In genomic region chr14:100145682-100146464, GRCh38 we compare ENCODE assay signal across 16 cellular contexts. TPM values are rescaled to one million over a fixed set of nuclear protein-coding genes. Genes with fewer than 3 reads are reported as not detected.
A peak's percentile ranks its signal among the peaks of the same experiment; 100 is the strongest.
DNase-seq lines count a peak whose midpoint lies in the region; ATAC-seq, FAIRE-seq and TF ChIP-seq lines count a peak whose summit lies in the region.
"Had no signal": no experiment of that assay in that cellular context is flagged by ENCODE, and none has a peak within 500 bp of the region (broad histone marks: within the 10 kb centered on the region; RNA-seq: fewer than 3 reads in every experiment).

No MANE protein-coding gene starts in this region.

- RAD21 ChIA-PET in GM12878 (lab: Charles Lee; ENCODE audit: unreplicated experiment), result no interaction called here

- H3K4me1 ChIP-seq in BLaER1 (peaks cover 79% of the 10 kb centered on the region), DND-41 (ENCODE audit: insufficient read depth, low read length) (peaks cover 22% of the 10 kb centered on the region), GM12878 (ENCODE audit: control insufficient read depth, insufficient read depth, low read length) (no peaks in the 10 kb centered on the region), muscle layer of duodenum (ENCODE audit: control insufficient read depth in 1 of 2, insufficient read depth in 2 of 2, low read length in 2 of 2) (peaks cover 0 to 3% of the 10 kb centered on the region in 2 donors)
- H3K4me1 ChIP-seq: adrenal gland had no signal

- H3K9me3 ChIP-seq in BLaER1 (no peaks in the 10 kb centered on the region), DND-41 (ENCODE audit: insufficient read depth, low read length, severe bottlenecking) (no peaks in the 10 kb centered on the region), GM12878 (replicated peaks; ENCODE audit: control insufficient read depth, insufficient read depth, low read length) (no peaks in the 10 kb centered on the region), muscle layer of duodenum (ENCODE audit: control insufficient read depth in 1 of 2, low read length in 2 of 2) (no peaks in the 10 kb centered on the region)
- H3K9me3 ChIP-seq: adrenal gland, SK-N-SH had no signal

- SMC1A ChIA-PET in GM12878 (lab: Charles Lee; ENCODE audit: uncharacterized antibody, unreplicated experiment), result no interaction called here

- H3K27me3 ChIP-seq in BLaER1 (no peaks in the 10 kb centered on the region), DND-41 (ENCODE audit: insufficient read depth, low read length, poor library complexity) (no peaks in the 10 kb centered on the region), GM12878 (replicated peaks in 1 of 2; ENCODE audit: control insufficient read depth in 2 of 2, insufficient read depth in 2 of 2, low read length in 1 of 2) (no peaks in the 10 kb centered on the region), muscle layer of duodenum (ENCODE audit: low read depth, low read length) (no peaks in the 10 kb centered on the region)
- H3K27me3 ChIP-seq: adrenal gland had no signal

- no peak for TF ChIP-seq RAD21 in GM12878 (IDR thresholded peaks at IDR 0.05; ENCODE audit: insufficient read depth, low read depth, low read length)

- ATAC-seq in DND-41 (ENCODE audit: insufficient read depth, low read depth), result no peak
- ATAC-seq in GM12878, result peak; percentile 7
- no peak for ATAC-seq in esophagus mucosa

- H3K36me3 ChIP-seq in BLaER1, result peaks cover 40% of the 10 kb centered on the region
- H3K36me3 ChIP-seq in DND-41 (ENCODE audit: insufficient read depth, low read length), result peaks cover 57% of the 10 kb centered on the region
- H3K36me3 ChIP-seq in GM12878 (ENCODE audit: control insufficient read depth in 2 of 2, insufficient read depth in 2 of 2, low read length in 1 of 2), result peaks cover 2 to 3% of the 10 kb centered on the region in 2 experiments; a peak in 2 of 4 replicates
- H3K36me3 ChIP-seq in muscle layer of duodenum (ENCODE audit: control insufficient read depth in 1 of 2, insufficient read depth in 2 of 2, low read length in 2 of 2), result peaks cover 0 to 13% of the 10 kb centered on the region in 2 donors
- H3K36me3 ChIP-seq: adrenal gland had no signal

- H3K27ac ChIP-seq in BLaER1, result peak overlapping the region; percentile 78
- H3K27ac ChIP-seq in DND-41 (ENCODE audit: low read length), result peak overlapping the region; percentile 23
- no peak overlapping the region for H3K27ac ChIP-seq in GM12878 (ENCODE audit: control insufficient read depth, insufficient read depth)
- peak overlapping the region; percentile 39 for H3K27ac ChIP-seq in muscle layer of duodenum (ENCODE audit: low read length)
- H3K27ac ChIP-seq: adrenal gland had no signal

- TF ChIP-seq CTCF in DND-41 (IDR thresholded peaks at IDR 0.05; ENCODE audit: borderline replicate concordance, extremely low read depth, low read length, poor library complexity, severe bottlenecking), result no peak
- no peak for TF ChIP-seq CTCF in GM12878 (IDR thresholded peaks at IDR 0.05 in 2 of 3, conservative IDR thresholded peaks at IDR 0.05 in 1 of 3; ENCODE audit: control insufficient read depth in 2 of 3, extremely low read depth in 1 of 3, insufficient read depth in 1 of 3, low read depth in 3 of 3, low read length in 3 of 3)

- intact Hi-C loops in GM12878 (cut with micrococcal nuclease; ENCODE audit: unreplicated experiment), result no loop called here

- H3K9ac ChIP-seq in BLaER1 (peak overlapping the region; percentile 45), DND-41 (ENCODE audit: low read depth, low read length) (no peak overlapping the region), GM12878 (ENCODE audit: control insufficient read depth, insufficient read depth, low read length) (no peak overlapping the region)
- H3K9ac ChIP-seq: SK-N-SH had no signal

- in situ Hi-C loops in GM12878 (cut with MboI), result no loop called here

- no peaks in the 10 kb centered on the region; the same call in 1 of the 2 replicates for H4K20me1 ChIP-seq in BLaER1
- H4K20me1 ChIP-seq in DND-41 (ENCODE audit: insufficient read depth, low read length), result peaks cover 41% of the 10 kb centered on the region
- no peaks in the 10 kb centered on the region for H4K20me1 ChIP-seq in GM12878 (ENCODE audit: control insufficient read depth, insufficient read depth)

- TF ChIP-seq EP300 in GM12878 (IDR thresholded peaks at IDR 0.05; ENCODE audit: borderline replicate concordance in 1 of 2, control insufficient read depth in 1 of 2, low read depth in 2 of 2, low read length in 2 of 2), result no peak

- peak overlapping the region; percentile 89 for H3K4me2 ChIP-seq in BLaER1
- H3K4me2 ChIP-seq in DND-41 (ENCODE audit: insufficient read depth, low read length), result no peak overlapping the region
- H3K4me2 ChIP-seq in GM12878 (ENCODE audit: control insufficient read depth, insufficient read depth), result no peak overlapping the region
- H3K4me2 ChIP-seq: SK-N-SH had no signal

- H3K4me3 ChIP-seq in BLaER1 (no peak overlapping the region), DND-41 (ENCODE audit: low read depth in 1 of 2, low read length in 2 of 2) (no peak overlapping the region), GM12878 (no peak overlapping the region), muscle layer of duodenum (ENCODE audit: low read depth in 1 of 2, low read length in 2 of 2) (no peak overlapping the region)
- H3K4me3 ChIP-seq: adrenal gland had no signal

- no TSS peak for BruUV-seq in GM12878 (replicated peaks; lab: Mats Ljungman, UMichigan)

- FAIRE-seq in GM12878 (lab: Jason Lieb, UNC), result no peak

- H2AFZ ChIP-seq in DND-41 (ENCODE audit: low read depth, low read length), result no peak overlapping the region
- no peak overlapping the region for H2AFZ ChIP-seq in GM12878 (ENCODE audit: control insufficient read depth, low read depth, low read length)

- DNase-seq in DND-41 (no peak), GM12878 (ENCODE audit: low read depth, low spot score) (no peak), hepatic stellate cell (ENCODE audit: low spot score) (no peak), epidermal melanocyte (ENCODE audit: insufficient read length, low spot score) (no peak)
- no peak for DNase-seq in stimulated activated CD4-positive, alpha-beta T cell treated with anti-CD3 and anti-CD28 coated beads, Interleukin-2, amount 100 ng/mL, for 24 hours
- DNase-seq: adrenal gland; glutamatergic neuron; HCEC 1CT; NCI-H1930; NCI-H446; SK-N-SH; stimulated activated CD4-positive, alpha-beta T cell treated with anti-CD3 and anti-CD28 coated beads, Interleukin-12 subunit alpha, Interleukin-12 subunit beta, amount 100 ng/mL, for 4 hours had no signal

- WGBS in GM12878 (ENCODE audit: insufficient coverage, insufficient replicate concordance, low lambda C conversion rate, missing lambda C conversion rate), result 93% methylated on average over 18 of the region's 27 CpGs

- POLR2A ChIA-PET in GM12878 (lab: Charles Lee), result no interaction called here

- CTCF ChIA-PET in GM12878 (lab: Yijun Ruan, JAX), result interaction anchor here (1.2 kb wide), 1 partner anchor 48 kb away, joined by 3 read pairs; no protein-coding TSS in a partner anchor

- TF ChIP-seq POLR2A in GM12878 (IDR thresholded peaks at IDR 0.05; ENCODE audit: low read depth, low read length), result peak; percentile 60

- H3K79me2 ChIP-seq in DND-41 (ENCODE audit: insufficient read depth, low read length) (no peaks in the 10 kb centered on the region), GM12878 (ENCODE audit: control insufficient read depth, insufficient read depth, low read length) (no peaks in the 10 kb centered on the region)

TF ChIP-seq in GM12878, 131 proteins besides CTCF, POLR2A, EP300 and RAD21:
- TF ChIP-seq NR2C2 (IDR thresholded peaks at IDR 0.05; ENCODE audit: borderline replicate concordance, control insufficient read depth, insufficient read length, low read depth) (no peak), POLR2AphosphoS2 (IDR thresholded peaks at IDR 0.05; ENCODE audit: low read depth, low read length) (peak; percentile 1; the same call in 1 of the 2 replicates), RUNX3 (IDR thresholded peaks at IDR 0.05; ENCODE audit: low read length) (no peak)

RNA-seq across cellular contexts. Expression of gene DEGS2, which starts 13.6 kb away (rescaled TPM):
- 1.4 and 2.3 TPM in 2 replicates for total RNA-seq in GM12878 (2013; cell fraction: nucleolus; rRNA removed)
- total RNA-seq in GM12878 (2014; rRNA removed) (0.87 and 1.1 TPM in 2 replicates), GM12878 (2014; rRNA removed; fragmentation: Illumina TruSeq; extraction: Trizol) (0.05 and 0.45 TPM in 2 replicates), GM12878 (2021) (1.8 and 2.5 TPM in 2 replicates), esophagus mucosa (51.5 TPM)
- not detected for polyA plus RNA-seq in GM12878 (2011; ENCODE audit: low read depth)
- polyA plus RNA-seq in GM12878 (2011; rRNA removed) (0.07 TPM in 1 of 2 replicates, not detected in the other), GM12878 (2014; fragmentation: Illumina TruSeq; extraction: Trizol) (0.01 and 0.03 TPM in 2 replicates), GM12878 (2014; fragmentation: Nextera tagmentation; extraction: Ambion mirVana) (under 1 TPM in 1 of 2 experiments, not detected in 1; 0.62 TPM), GM12878 (2014; rRNA removed) (0.26 and 0.66 TPM in 2 replicates), GM12878 (2016; fragmentation: Nextera tagmentation; extraction: Ambion mirVana) (under 1 TPM; 0.06 to 0.52 TPM)
- polyA plus RNA-seq in GM12878 (2011; cell fraction: cytosol; rRNA removed), result 0.04 and 0.07 TPM in 2 replicates
- 0.19 and 0.51 TPM in 2 replicates for polyA plus RNA-seq in GM12878 (2011; cell fraction: nucleus; rRNA removed)
- polyA plus RNA-seq in GM12878 (2012), result 0.51 and 0.80 TPM in 2 replicates
- polyA minus RNA-seq in GM12878 (2011; rRNA and poly(A)+ RNA removed), result 0.10 TPM in 1 of 2 replicates, not detected in the other
- polyA minus RNA-seq in GM12878 (2011; cell fraction: cytosol; rRNA and poly(A)+ RNA removed), result not detected in 2 replicates
- 0.10 and 0.24 TPM in 2 replicates for polyA minus RNA-seq in GM12878 (2011; cell fraction: nucleus; rRNA and poly(A)+ RNA removed)
- polyA plus RNA-seq: fibroblast of lung had no signal

Comparison
In these comparisons a context has a peak if more than half of its experiments do, and no peak if none do; other contexts are left out.
1. RNA of gene DEGS2, which starts 13.6 kb away (total RNA-seq): 51.5 TPM in esophagus mucosa (single experiment); 0.05 to 2.5 TPM in GM12878; every median in the first group is over 10 times any median in the second.